2 cellular contexts compared by ENCODE assay signal in genomic region chr5:35245371-35245770, GRCh38. TPM values are rescaled to one million over a fixed set of nuclear protein-coding genes. Genes with fewer than 3 reads are reported as not detected.
"Had no signal": no experiment of that assay in that cellular context is flagged by ENCODE, and none has a peak within 500 bp of the region (broad histone marks: within the 10 kb centered on the region; RNA-seq: fewer than 3 reads in every experiment).

No MANE protein-coding gene starts in this region.

RNA-seq across cellular contexts. Expression of gene PRLR, which starts 15.1 kb away (rescaled TPM):
- polyA plus RNA-seq: IgD-negative memory B cell, K562 had no signal
